In the genomic region with DNA sequence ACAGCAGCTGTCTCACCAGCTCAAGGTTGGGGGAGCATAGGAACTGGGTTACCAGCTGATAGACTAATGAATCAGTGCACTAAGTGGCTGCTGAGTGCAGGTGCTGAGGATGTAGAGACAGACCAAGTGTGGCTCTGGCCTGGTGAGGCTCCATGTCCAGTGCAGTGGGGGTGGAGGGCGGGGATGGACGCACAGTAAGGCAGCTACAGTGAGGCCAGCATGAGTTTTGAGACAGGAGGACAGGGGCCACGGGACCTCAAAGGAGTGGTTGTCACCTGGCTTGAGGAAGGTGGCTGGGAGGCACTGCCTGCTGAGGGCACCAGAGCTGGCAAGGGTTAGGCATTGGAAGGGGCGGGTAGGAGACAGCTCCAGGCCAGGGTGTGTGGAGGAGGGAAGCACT, we compare ENCODE assay signal across 10 cellular contexts. TPM values are rescaled to one million over a fixed set of nuclear protein-coding genes. Genes with fewer than 3 reads are reported as not detected.
DNase-seq lines count a peak whose midpoint lies in the region; ATAC-seq and TF ChIP-seq lines count a peak whose summit lies in the region.
"Had no signal": no experiment of that assay in that cellular context is flagged by ENCODE, and none has a peak within 500 bp of the region (broad histone marks: within the 10 kb centered on the region; RNA-seq: fewer than 3 reads in every experiment).

No MANE protein-coding gene starts in this region.

- H3K4me3 ChIP-seq in BLaER1 treated with 17β-estradiol and CSF1 and Interleukin-3, amounts not matched to agents 10 nM and 100 nM, result no peak overlapping the region
- no peak overlapping the region for H3K4me3 ChIP-seq in CD4-positive, alpha-beta memory T cell (ENCODE audit: low read length in 2 of 2)
- H3K4me3 ChIP-seq in psoas muscle, result no peak overlapping the region

- peaks cover 32 to 100% (median 74%) of the 10 kb centered on the region in 11 experiments for H3K36me3 ChIP-seq in BLaER1 treated with 17β-estradiol and CSF1 and Interleukin-3, amounts not matched to agents 10 nM and 100 nM
- peaks cover 15% of the 10 kb centered on the region for H3K36me3 ChIP-seq in CD4-positive, alpha-beta memory T cell (ENCODE audit: insufficient read depth, low read length)
- peaks cover 0 to 8% of the 10 kb centered on the region in 2 donors for H3K36me3 ChIP-seq in psoas muscle (ENCODE audit: insufficient read depth in 1 of 2, low read depth in 1 of 2)

- DNase-seq in CD4-positive, alpha-beta memory T cell, result no peak
- no peak for DNase-seq in activated naive CD8-positive, alpha-beta T cell treated with anti-CD3 and anti-CD28 coated beads, Interleukin-2, amount 50 U/mL, for 24 hours
- DNase-seq in neural crest cell (ENCODE audit: low read depth, low spot score), result no peak
- no peak for DNase-seq in hepatic stellate cell (ENCODE audit: low spot score)
- no peak for DNase-seq in psoas muscle
- DNase-seq in stimulated activated CD4-positive, alpha-beta T cell treated with anti-CD3 and anti-CD28 coated beads, Interleukin-2, amount 100 ng/mL, for 48 hours, result no peak
- DNase-seq: Caco-2, islet precursor cell, NCI-H2081 had no signal

- intact Hi-C loops in CD4-positive, alpha-beta memory T cell (cut with micrococcal nuclease), result no loop called here
- intact Hi-C loops in psoas muscle (cut with DNase I), result no loop called here

- H3K4me2 ChIP-seq in BLaER1 treated with 17β-estradiol and CSF1 and Interleukin-3, amounts not matched to agents 10 nM and 100 nM, result peak overlapping the region; percentile 70 to 94 (median 88); a peak in 21 of 22 replicates

- peaks cover 29 to 69% (median 50%) of the 10 kb centered on the region in 4 donors for H3K4me1 Mint-ChIP-seq in CD4-positive, alpha-beta memory T cell
- H3K4me1 Mint-ChIP-seq in activated naive CD8-positive, alpha-beta T cell treated with anti-CD3 and anti-CD28 coated beads, Interleukin-2, amount 50 U/mL, for 24 hours, result peaks cover 41% of the 10 kb centered on the region
- H3K4me1 Mint-ChIP-seq in neural crest cell, result peaks cover 5% of the 10 kb centered on the region

- H3K9ac ChIP-seq in BLaER1 treated with 17β-estradiol and CSF1 and Interleukin-3, amounts not matched to agents 10 nM and 100 nM, result peak overlapping the region in 4 of 11 experiments; percentile 29 to 68 (median 55); a peak in 5 of 22 replicates

- ATAC-seq in activated naive CD8-positive, alpha-beta T cell treated with anti-CD3 and anti-CD28 coated beads, Interleukin-2, amount 50 U/mL, for 24 hours, result no peak
- ATAC-seq in psoas muscle, result no peak

- no peak for TF ChIP-seq CTCF in neural crest cell (conservative IDR thresholded peaks at IDR 0.05)
- no peak for TF ChIP-seq CTCF in psoas muscle (IDR thresholded peaks at IDR 0.05)

- peak overlapping the region; percentile 20 to 74 (median 58) for H3K4me3 Mint-ChIP-seq in CD4-positive, alpha-beta memory T cell
- H3K4me3 Mint-ChIP-seq in activated naive CD8-positive, alpha-beta T cell treated with anti-CD3 and anti-CD28 coated beads, Interleukin-2, amount 50 U/mL, for 24 hours, result no peak overlapping the region
- H3K4me3 Mint-ChIP-seq in neural crest cell, result no peak overlapping the region

- peaks cover 21 to 23% of the 10 kb centered on the region in 2 donors for H3K36me3 Mint-ChIP-seq in CD4-positive, alpha-beta memory T cell
- H3K36me3 Mint-ChIP-seq in activated naive CD8-positive, alpha-beta T cell treated with anti-CD3 and anti-CD28 coated beads, Interleukin-2, amount 50 U/mL, for 24 hours (ENCODE audit: low read depth), result peaks cover 9% of the 10 kb centered on the region
- H3K36me3 Mint-ChIP-seq in neural crest cell (ENCODE audit: low read depth), result no peaks in the 10 kb centered on the region

- peak overlapping the region in 8 of 11 experiments; percentile 51 to 99 (median 80); a peak in 14 of 22 replicates for H3K27ac ChIP-seq in BLaER1 treated with 17β-estradiol and CSF1 and Interleukin-3, amounts not matched to agents 10 nM and 100 nM
- peak overlapping the region; percentile 23 for H3K27ac ChIP-seq in CD4-positive, alpha-beta memory T cell (ENCODE audit: low read depth, low read length)
- no peak overlapping the region for H3K27ac ChIP-seq in psoas muscle

- POLR2A ChIA-PET in CD4-positive, alpha-beta memory T cell (lab: Charles Lee; ENCODE audit: partially characterized antibody), result interaction anchor here (1.3 to 4.0 kb wide), 6 partner anchors 10 to 44 kb away, joined by 3 to 19 read pairs (median 6); a partner anchor contains a TSS

- no peaks in the 10 kb centered on the region for H3K27me3 ChIP-seq in BLaER1 treated with 17β-estradiol and CSF1 and Interleukin-3, amounts not matched to agents 10 nM and 100 nM
- H3K27me3 ChIP-seq in CD4-positive, alpha-beta memory T cell (ENCODE audit: insufficient read depth, low read length), result no peaks in the 10 kb centered on the region
- no peaks in the 10 kb centered on the region for H3K27me3 ChIP-seq in psoas muscle (ENCODE audit: insufficient read depth in 3 of 3, low read length in 2 of 3)

- H3K4me1 ChIP-seq in BLaER1 treated with 17β-estradiol and CSF1 and Interleukin-3, amounts not matched to agents 10 nM and 100 nM, result peaks cover 66 to 97% (median 95%) of the 10 kb centered on the region in 10 experiments
- H3K4me1 ChIP-seq in CD4-positive, alpha-beta memory T cell (ENCODE audit: insufficient read depth, low read length), result peaks cover 51% of the 10 kb centered on the region
- peaks cover 11% of the 10 kb centered on the region for H3K4me1 ChIP-seq in psoas muscle

- peaks cover 0 to 5% (median 0%) of the 10 kb centered on the region in 11 experiments; a peak in 2 of 22 replicates for H3K9me3 ChIP-seq in BLaER1 treated with 17β-estradiol and CSF1 and Interleukin-3, amounts not matched to agents 10 nM and 100 nM (replicated peaks in 1 of 11)
- H3K9me3 ChIP-seq in CD4-positive, alpha-beta memory T cell (ENCODE audit: control insufficient read depth in 1 of 2, low read length in 2 of 2), result no peaks in the 10 kb centered on the region
- no peaks in the 10 kb centered on the region for H3K9me3 ChIP-seq in psoas muscle
- H3K9me3 ChIP-seq: Caco-2 had no signal

- peak overlapping the region; percentile 75 to 97 (median 93) for H3K27ac Mint-ChIP-seq in CD4-positive, alpha-beta memory T cell
- H3K27ac Mint-ChIP-seq in activated naive CD8-positive, alpha-beta T cell treated with anti-CD3 and anti-CD28 coated beads, Interleukin-2, amount 50 U/mL, for 24 hours, result peak overlapping the region; percentile 83
- peak overlapping the region; percentile 27 for H3K27ac Mint-ChIP-seq in neural crest cell (ENCODE audit: unreplicated experiment)

- CTCF ChIA-PET in CD4-positive, alpha-beta memory T cell (lab: Charles Lee; ENCODE audit: partially characterized antibody), result interaction anchor here (1.1 to 5.0 kb wide), 5 partner anchors 11 to 48 kb away, joined by 3 to 30 read pairs (median 5); a partner anchor contains a TSS

- no peaks in the 10 kb centered on the region for H3K9me3 Mint-ChIP-seq in CD4-positive, alpha-beta memory T cell
- no peaks in the 10 kb centered on the region for H3K9me3 Mint-ChIP-seq in activated naive CD8-positive, alpha-beta T cell treated with anti-CD3 and anti-CD28 coated beads, Interleukin-2, amount 50 U/mL, for 24 hours
- H3K9me3 Mint-ChIP-seq in neural crest cell, result no peaks in the 10 kb centered on the region

- 89 to 95% (median 93%) methylated on average over 4 of the region's 4 CpGs for WGBS in psoas muscle, 3 donors

- no peaks in the 10 kb centered on the region for H3K27me3 Mint-ChIP-seq in CD4-positive, alpha-beta memory T cell
- no peaks in the 10 kb centered on the region for H3K27me3 Mint-ChIP-seq in activated naive CD8-positive, alpha-beta T cell treated with anti-CD3 and anti-CD28 coated beads, Interleukin-2, amount 50 U/mL, for 24 hours
- peaks cover under 1% of the 10 kb centered on the region for H3K27me3 Mint-ChIP-seq in neural crest cell (ENCODE audit: low read depth)

- H4K20me1 ChIP-seq in BLaER1 treated with 17β-estradiol and CSF1 and Interleukin-3, amounts not matched to agents 10 nM and 100 nM, result peaks cover 17 to 92% (median 53%) of the 10 kb centered on the region in 11 experiments; a peak in 20 of 22 replicates

RNA-seq across cellular contexts. Expression of a gene that starts 37.0 kb away (rescaled TPM):
- total RNA-seq in CD4-positive, alpha-beta memory T cell, result 10 to 100 TPM; 47.7 to 52.2 TPM
- polyA plus RNA-seq in CD4-positive, alpha-beta memory T cell, result 1 to 10 TPM; 4.3 to 9.0 TPM
- total RNA-seq in neural crest cell, result 0.82 and 0.96 TPM in 2 replicates
- 1 to 10 TPM; 3.4 to 4.7 (median 4.1) TPM for total RNA-seq in psoas muscle
- polyA plus RNA-seq in psoas muscle, result 1 to 10 TPM in 1 of 3 donors, under 1 TPM in 2; 0.45 to 1.3 (median 0.96) TPM

RNA-seq across cellular contexts. Expression of a gene that starts 55.4 kb away (rescaled TPM):
- 10 to 100 TPM; 17.6 to 18.7 TPM for total RNA-seq in CD4-positive, alpha-beta memory T cell
- polyA plus RNA-seq in CD4-positive, alpha-beta memory T cell, result 10 to 100 TPM; 60.3 to 74.7 TPM
- total RNA-seq in neural crest cell (62.8 and 69.3 TPM in 2 replicates), psoas muscle (10 to 100 TPM; 46.9 to 97.6 (median 57.0) TPM)
- polyA plus RNA-seq in psoas muscle, result 10 to 100 TPM; 65.5 to 98.7 (median 68.4) TPM

Comparison
In these comparisons a context has a peak if more than half of its experiments do, and no peak if none do; other contexts are left out.
1. H3K27ac Mint-ChIP-seq: peak in every context shown above with its lines; median percentile 93 in CD4-positive, alpha-beta memory T cell; 83 in activated naive CD8-positive, alpha-beta T cell treated with anti-CD3 and anti-CD28 coated beads, Interleukin-2, amount 50 U/mL, for 24 hours; 27 in neural crest cell.
2. H3K4me3 Mint-ChIP-seq: peak in CD4-positive, alpha-beta memory T cell (8 of 8); none in activated naive CD8-positive, alpha-beta T cell treated with anti-CD3 and anti-CD28 coated beads, Interleukin-2, amount 50 U/mL, for 24 hours (single experiment) and neural crest cell (single experiment).
3. RNA of a gene that starts 37.0 kb away (total RNA-seq): 47.7 to 52.2 TPM in CD4-positive, alpha-beta memory T cell; 3.4 to 4.7 TPM in psoas muscle and 0.82 to 0.96 TPM in neural crest cell; every median in the first group is over 4 times any median in the second.